8 cellular contexts compared by ENCODE assay signal in genomic region chr6:111871207-111871606, GRCh38. TPM values are rescaled to one million over a fixed set of nuclear protein-coding genes. Genes with fewer than 3 reads are reported as not detected.
A peak's percentile ranks its signal among the peaks of the same experiment; 100 is the strongest.
DNase-seq lines count a peak whose midpoint lies in the region; FAIRE-seq and TF ChIP-seq lines count a peak whose summit lies in the region.

No MANE protein-coding gene starts in this region.

- H3K4me1 ChIP-seq in OCI-LY3 (ENCODE audit: low read length) (peaks cover 8% of the 10 kb centered on the region), breast epithelium (no peaks in the 10 kb centered on the region), muscle layer of colon (ENCODE audit: insufficient read depth, low read length) (peaks cover 12% of the 10 kb centered on the region)

- intact Hi-C loops in breast epithelium (cut with DNase I; ENCODE audit: low total_unique reads), result no loop called here

- no peak overlapping the region for H3K27ac ChIP-seq in OCI-LY3 (ENCODE audit: low read length)
- H3K27ac ChIP-seq in breast epithelium, result peak overlapping the region in 1 of 2 donors; percentile 93
- peak overlapping the region; percentile 71 for H3K27ac ChIP-seq in muscle layer of colon (ENCODE audit: low read depth, low read length)

- DNase-seq in GM12891 (ENCODE audit: insufficient read length, low spot score) (no peak), breast epithelium (ENCODE audit: low spot score in 2 of 2) (no peak), GF-D8 (lab: John Stamatoyannopoulos, UW) (no peak), DMS153 treated with DMSO at 0.1 percent for 48 hours (lab: John Stamatoyannopoulos, UW; ENCODE audit: unreplicated experiment) (no peak), NCI-H146 treated with DMSO at 0.1 percent for 48 hours (lab: John Stamatoyannopoulos, UW; ENCODE audit: unreplicated experiment) (no peak), RCC 7860 (ENCODE audit: low spot score) (no peak)

- no peaks in the 10 kb centered on the region for H3K36me3 ChIP-seq in OCI-LY3 (replicated peaks; ENCODE audit: low read depth, low read length)
- H3K36me3 ChIP-seq in breast epithelium, result no peaks in the 10 kb centered on the region
- H3K36me3 ChIP-seq in muscle layer of colon (ENCODE audit: insufficient read depth, low read length), result no peaks in the 10 kb centered on the region

- H4K20me1 ChIP-seq in OCI-LY3 (ENCODE audit: insufficient read depth, low read length), result no peaks in the 10 kb centered on the region

- no peaks in the 10 kb centered on the region for H3K9me3 ChIP-seq in OCI-LY3 (ENCODE audit: insufficient read depth, low read length)
- no peaks in the 10 kb centered on the region for H3K9me3 ChIP-seq in breast epithelium
- H3K9me3 ChIP-seq in muscle layer of colon (ENCODE audit: low read length), result no peaks in the 10 kb centered on the region

- H3K79me2 ChIP-seq in OCI-LY3 (ENCODE audit: low read length), result no peaks in the 10 kb centered on the region

- TF ChIP-seq POLR2A in GM12891 (IDR thresholded peaks at IDR 0.05; ENCODE audit: low read depth, low read length) (no peak), breast epithelium (IDR thresholded peaks at IDR 0.05) (no peak)

- TF ChIP-seq CTCF in OCI-LY3 (IDR thresholded peaks at IDR 0.05; ENCODE audit: low read depth, low read length) (no peak), breast epithelium (IDR thresholded peaks at IDR 0.05) (no peak)

- FAIRE-seq in GM12891 (lab: Jason Lieb, UNC) (peak; percentile 5), RCC 7860 (lab: Jason Lieb, UNC) (no peak)

- H3K4me2 ChIP-seq in OCI-LY3 (ENCODE audit: low read length), result no peak overlapping the region; the same call in 1 of the 2 replicates

- H3K4me3 ChIP-seq in OCI-LY3 (ENCODE audit: low read length), result peak overlapping the region; percentile 90; the same call in 1 of the 2 replicates
- H3K4me3 ChIP-seq in breast epithelium, result peak overlapping the region; percentile 72 to 85 (median 75)
- peak overlapping the region in 1 of 2 donors; percentile 73 for H3K4me3 ChIP-seq in muscle layer of colon (ENCODE audit: low read depth in 1 of 2, low read length in 2 of 2)

- H2AFZ ChIP-seq in OCI-LY3 (ENCODE audit: low read depth, low read length), result no peak overlapping the region

- H3K9ac ChIP-seq in OCI-LY3 (ENCODE audit: low read length) (no peak overlapping the region), muscle layer of colon (ENCODE audit: low read length) (peak overlapping the region; percentile 12)

- H3K27me3 ChIP-seq in OCI-LY3 (ENCODE audit: low read depth, low read length) (peaks cover 18% of the 10 kb centered on the region), breast epithelium (peaks cover 0 to 3% of the 10 kb centered on the region in 2 donors), muscle layer of colon (ENCODE audit: control insufficient read depth in 1 of 2, insufficient read depth in 2 of 2, low read length in 2 of 2) (no peaks in the 10 kb centered on the region)

TF ChIP-seq in GM12891, 5 proteins besides CTCF, POLR2A, EP300 and RAD21:
- TF ChIP-seq POU2F2 (IDR thresholded peaks at IDR 0.05; ENCODE audit: low read depth, low read length) (no peak), SPI1 (IDR thresholded peaks at IDR 0.05; ENCODE audit: low read depth, low read length) (peak; percentile 36; the same call in 1 of the 2 replicates)

RNA-seq across cellular contexts. Expression of gene FYN, which starts 2.0 kb away (rescaled TPM):
- 15.3 TPM for polyA plus RNA-seq in GM12891 (2012; ENCODE audit: low read depth, missing spikeins)
- total RNA-seq in breast epithelium, result 100 to 1,000 TPM in 2 of 3 donors, 10 to 100 TPM in 1; 44.8 to 209 (median 111) TPM
